ENCODE assay signal across 18 cellular contexts in genomic region chr6:149013932-149014331, GRCh38.
A peak's percentile ranks its signal among the peaks of the same experiment; 100 is the strongest.
DNase-seq lines count a peak whose midpoint lies in the region; TF ChIP-seq lines count a peak whose summit lies in the region.
"Had no signal": no experiment of that assay in that cellular context is flagged by ENCODE, and none has a peak within 500 bp of the region (broad histone marks: within the 10 kb centered on the region; RNA-seq: fewer than 3 reads in every experiment).

No MANE protein-coding gene starts in this region.

- H3K79me2 ChIP-seq in ACC112 (ENCODE audit: control insufficient read depth, insufficient read depth, low read length, unreplicated experiment): no peaks in the 10 kb centered on the region
- no peaks in the 10 kb centered on the region for H3K79me2 ChIP-seq in MM.1S (ENCODE audit: low read length)

- H3K4me1 Mint-ChIP-seq in endodermal cell (peaks cover 16% of the 10 kb centered on the region), nephron (peaks cover 29% of the 10 kb centered on the region), MCF 10A (ENCODE audit: insufficient read depth, unreplicated experiment) (peaks cover 17% of the 10 kb centered on the region)
- H3K4me1 Mint-ChIP-seq in activated T-helper 2 cell treated with anti-CD3 and anti-CD28 coated beads, Interferon-gamma antibody, Interleukin-2, Interleukin-4, amounts not matched to agents 10 μg/mL and 5 μg/mL and 100 μg/mL, durations not matched to agents 14 hours and 24 hours and 36 hours (ENCODE audit: low read depth): peaks cover 6% of the 10 kb centered on the region
- H3K4me1 Mint-ChIP-seq: activated CD8-positive, alpha-beta memory T cell treated with anti-CD3 and anti-CD28 coated beads, Interleukin-2, amount 10 ng/mL, durations not matched to agents 7 days and 5 days had no signal

- POLR2A ChIA-PET in MCF 10A (lab: Yijun Ruan, JAX): no interaction called here

- H3K36me3 ChIP-seq in ACC112 (ENCODE audit: insufficient read depth, low read length): no peaks in the 10 kb centered on the region
- H3K36me3 ChIP-seq in HUES64 (ENCODE audit: insufficient read depth, low read length): peaks cover under 1% of the 10 kb centered on the region; the same call in 1 of the 2 replicates
- no peaks in the 10 kb centered on the region for H3K36me3 ChIP-seq in endodermal cell (ENCODE audit: control insufficient read depth, insufficient read depth, low read length)
- H3K36me3 ChIP-seq in MM.1S (replicated peaks; ENCODE audit: insufficient read depth, low read length): no peaks in the 10 kb centered on the region
- H3K36me3 ChIP-seq: HAP-1, transverse colon had no signal

- peaks cover 44% of the 10 kb centered on the region for H3K4me1 ChIP-seq in ACC112 (ENCODE audit: control insufficient read depth, insufficient read depth, low read length, unreplicated experiment)
- peaks cover 25% of the 10 kb centered on the region for H3K4me1 ChIP-seq in HUES64 (ENCODE audit: insufficient read depth, low read length)
- peaks cover 7% of the 10 kb centered on the region for H3K4me1 ChIP-seq in endodermal cell (ENCODE audit: control insufficient read depth, insufficient read depth, low read length)
- H3K4me1 ChIP-seq in MM.1S (ENCODE audit: low read length): no peaks in the 10 kb centered on the region
- H3K4me1 ChIP-seq: HAP-1, transverse colon had no signal

- CTCF ChIA-PET in MCF 10A (lab: Yijun Ruan, JAX): interaction anchor here (1.1 to 1.9 kb wide), 2 partner anchors 18 to 436 kb away, joined by 3 to 5 read pairs; no protein-coding TSS in a partner anchor

- H3K27me3 Mint-ChIP-seq in endodermal cell (ENCODE audit: insufficient read depth): no peaks in the 10 kb centered on the region
- no peaks in the 10 kb centered on the region for H3K27me3 Mint-ChIP-seq in nephron (ENCODE audit: low read depth)
- H3K27me3 Mint-ChIP-seq in MCF 10A (ENCODE audit: insufficient read depth, unreplicated experiment): no peaks in the 10 kb centered on the region
- peaks cover 17% of the 10 kb centered on the region for H3K27me3 Mint-ChIP-seq in activated T-helper 2 cell treated with anti-CD3 and anti-CD28 coated beads, Interferon-gamma antibody, Interleukin-2, Interleukin-4, amounts not matched to agents 10 μg/mL and 5 μg/mL and 100 μg/mL, durations not matched to agents 14 hours and 24 hours and 36 hours (ENCODE audit: low read depth)
- H3K27me3 Mint-ChIP-seq: activated CD8-positive, alpha-beta memory T cell treated with anti-CD3 and anti-CD28 coated beads, Interleukin-2, amount 10 ng/mL, durations not matched to agents 7 days and 5 days; activated T-helper 17 cell treated with anti-CD3 and anti-CD28 coated beads, Interleukin-2, amount 50 U/mL, for 72 hours; CD4-positive, alpha-beta T cell had no signal

- intact Hi-C loops in MCF 10A (cut with micrococcal nuclease): no loop called here
- intact Hi-C loops in activated T-helper 2 cell treated with anti-CD3 and anti-CD28 coated beads, Interferon-gamma antibody, Interleukin-2, Interleukin-4, amounts not matched to agents 10 μg/mL and 5 μg/mL and 100 μg/mL, durations not matched to agents 14 hours and 24 hours and 36 hours (cut with micrococcal nuclease): no loop called here

- H3K9ac ChIP-seq in HUES64 (ENCODE audit: low read depth, low read length) (peak overlapping the region; percentile 32; the same call in 1 of the 2 replicates), endodermal cell (ENCODE audit: extremely low read depth, low read length, poor library complexity, severe bottlenecking) (no peak overlapping the region), MM.1S (ENCODE audit: low read length) (no peak overlapping the region)

- BruUV-seq in MCF 10A (replicated peaks; lab: Mats Ljungman, UMichigan): no TSS peak

- no peaks in the 10 kb centered on the region for H4K20me1 ChIP-seq in MM.1S (ENCODE audit: insufficient read depth, low read length)

- H3K27ac Mint-ChIP-seq in endodermal cell (no peak overlapping the region), nephron (peak overlapping the region; percentile 27 to 48 (median 32)), MCF 10A (ENCODE audit: low read depth, unreplicated experiment) (no peak overlapping the region)
- H3K27ac Mint-ChIP-seq in activated T-helper 2 cell treated with anti-CD3 and anti-CD28 coated beads, Interferon-gamma antibody, Interleukin-2, Interleukin-4, amounts not matched to agents 10 μg/mL and 5 μg/mL and 100 μg/mL, durations not matched to agents 14 hours and 24 hours and 36 hours: no peak overlapping the region
- H3K27ac Mint-ChIP-seq: activated CD8-positive, alpha-beta memory T cell treated with anti-CD3 and anti-CD28 coated beads, Interleukin-2, amount 10 ng/mL, durations not matched to agents 7 days and 5 days; activated T-helper 17 cell treated with anti-CD3 and anti-CD28 coated beads, Interleukin-2, amount 50 U/mL, for 72 hours; CD4-positive, alpha-beta T cell; naive thymus-derived CD4-positive, alpha-beta T cell had no signal

- H3K9me3 ChIP-seq in HUES64 (ENCODE audit: insufficient read depth, low read depth, low read length) (no peaks in the 10 kb centered on the region), endodermal cell (ENCODE audit: control insufficient read depth, low read length) (no peaks in the 10 kb centered on the region), MM.1S (replicated peaks; ENCODE audit: insufficient read depth, low read length) (no peaks in the 10 kb centered on the region)
- H3K9me3 ChIP-seq: HAP-1, transverse colon had no signal

- H3K36me3 Mint-ChIP-seq in endodermal cell (ENCODE audit: low read depth): no peaks in the 10 kb centered on the region
- peaks cover 3% of the 10 kb centered on the region for H3K36me3 Mint-ChIP-seq in nephron (ENCODE audit: low read depth)
- H3K36me3 Mint-ChIP-seq in MCF 10A (ENCODE audit: insufficient read depth, unreplicated experiment): no peaks in the 10 kb centered on the region
- H3K36me3 Mint-ChIP-seq in activated T-helper 2 cell treated with anti-CD3 and anti-CD28 coated beads, Interferon-gamma antibody, Interleukin-2, Interleukin-4, amounts not matched to agents 10 μg/mL and 5 μg/mL and 100 μg/mL, durations not matched to agents 14 hours and 24 hours and 36 hours (ENCODE audit: low read depth): no peaks in the 10 kb centered on the region
- H3K36me3 Mint-ChIP-seq: activated CD8-positive, alpha-beta memory T cell treated with anti-CD3 and anti-CD28 coated beads, Interleukin-2, amount 10 ng/mL, durations not matched to agents 7 days and 5 days; naive thymus-derived CD4-positive, alpha-beta T cell had no signal

- H3K9me2 ChIP-seq in MM.1S (replicated peaks; ENCODE audit: insufficient read depth, low read length): no peaks in the 10 kb centered on the region

- H3K4me3 Mint-ChIP-seq in endodermal cell (no peak overlapping the region), nephron (no peak overlapping the region), MCF 10A (ENCODE audit: unreplicated experiment) (no peak overlapping the region)
- H3K4me3 Mint-ChIP-seq in activated T-helper 2 cell treated with anti-CD3 and anti-CD28 coated beads, Interferon-gamma antibody, Interleukin-2, Interleukin-4, amounts not matched to agents 10 μg/mL and 5 μg/mL and 100 μg/mL, durations not matched to agents 14 hours and 24 hours and 36 hours (ENCODE audit: low read depth): no peak overlapping the region
- H3K4me3 Mint-ChIP-seq: activated CD8-positive, alpha-beta memory T cell treated with anti-CD3 and anti-CD28 coated beads, Interleukin-2, amount 10 ng/mL, durations not matched to agents 7 days and 5 days; activated T-helper 17 cell treated with anti-CD3 and anti-CD28 coated beads, Interleukin-2, amount 50 U/mL, for 72 hours; CD4-positive, alpha-beta T cell; naive thymus-derived CD4-positive, alpha-beta T cell had no signal

- H3K9me3 Mint-ChIP-seq in endodermal cell: peaks cover 2% of the 10 kb centered on the region
- H3K9me3 Mint-ChIP-seq in nephron: peaks cover 5% of the 10 kb centered on the region
- no peaks in the 10 kb centered on the region for H3K9me3 Mint-ChIP-seq in MCF 10A (ENCODE audit: unreplicated experiment)
- H3K9me3 Mint-ChIP-seq in activated T-helper 2 cell treated with anti-CD3 and anti-CD28 coated beads, Interferon-gamma antibody, Interleukin-2, Interleukin-4, amounts not matched to agents 10 μg/mL and 5 μg/mL and 100 μg/mL, durations not matched to agents 14 hours and 24 hours and 36 hours: no peaks in the 10 kb centered on the region
- H3K9me3 Mint-ChIP-seq: activated T-helper 17 cell treated with anti-CD3 and anti-CD28 coated beads, Interleukin-2, amount 50 U/mL, for 72 hours; CD4-positive, alpha-beta T cell; naive thymus-derived CD4-positive, alpha-beta T cell had no signal

- peak; percentile 73 for DNase-seq in endodermal cell
- DNase-seq in MM.1S: no peak
- DNase-seq in MCF 10A (ENCODE audit: unreplicated experiment): no peak
- no peak for DNase-seq in COLO668 (lab: John Stamatoyannopoulos, UW; ENCODE audit: unreplicated experiment)
- no peak for DNase-seq in activated T-helper 2 cell treated with anti-CD3 and anti-CD28 coated beads, Interferon-gamma antibody, Interleukin-2, Interleukin-4, amounts not matched to agents 10 μg/mL and 5 μg/mL and 100 μg/mL, durations not matched to agents 14 hours and 24 hours and 36 hours (ENCODE audit: low spot score)
- DNase-seq: activated CD8-positive, alpha-beta memory T cell treated with anti-CD3 and anti-CD28 coated beads, Interleukin-2, amount 10 ng/mL, durations not matched to agents 7 days and 5 days; CD4-positive, alpha-beta T cell; erythroblast; Karpas-422; naive thymus-derived CD4-positive, alpha-beta T cell; NCI-H1105; stimulated activated naive CD4-positive, alpha-beta T cell; transverse colon had no signal

- no peaks in the 10 kb centered on the region for H3K27me3 ChIP-seq in ACC112 (ENCODE audit: insufficient read depth, low read length)
- no peaks in the 10 kb centered on the region for H3K27me3 ChIP-seq in HUES64 (ENCODE audit: insufficient read depth, low read length)
- no peaks in the 10 kb centered on the region for H3K27me3 ChIP-seq in endodermal cell (ENCODE audit: control insufficient read depth, insufficient read depth, low read length, poor library complexity, severe bottlenecking)
- H3K27me3 ChIP-seq in MM.1S (replicated peaks; ENCODE audit: insufficient read depth, low read length): no peaks in the 10 kb centered on the region; the same call in 1 of the 2 replicates
- H3K27me3 ChIP-seq: transverse colon had no signal

- 55% methylated on average over 4 of the region's 4 CpGs for WGBS in HUES64
- WGBS in endodermal cell (ENCODE audit: insufficient coverage in 1 of 2, insufficient read length in 1 of 2), 2 experiments: 76 to 100% methylated on average over 1 to 4 of the region's 4 CpGs

- H3F3A ChIP-seq in MM.1S (ENCODE audit: insufficient read depth, low read length): no peaks in the 10 kb centered on the region

- no peak overlapping the region for H3K4me3 ChIP-seq in ACC112 (ENCODE audit: low read depth, low read length)
- H3K4me3 ChIP-seq in HUES64 (ENCODE audit: low read length): no peak overlapping the region
- no peak overlapping the region for H3K4me3 ChIP-seq in endodermal cell (ENCODE audit: low read length)
- H3K4me3 ChIP-seq in MM.1S (ENCODE audit: low read length): no peak overlapping the region
- H3K4me3 ChIP-seq: HAP-1, transverse colon had no signal

- TF ChIP-seq CTCF in endodermal cell (conservative IDR thresholded peaks at IDR 0.05) (no peak), nephron (IDR thresholded peaks at IDR 0.05; ENCODE audit: unreplicated experiment in 3 of 3) (no peak), MM.1S (IDR thresholded peaks at IDR 0.05; ENCODE audit: low read length) (no peak), MCF 10A (IDR thresholded peaks at IDR 0.05; ENCODE audit: unreplicated experiment) (no peak)

- H3K27ac ChIP-seq in ACC112 (ENCODE audit: low read depth, low read length) (0 out of 2 replicates have a peak overlapping the region, but pooled peaks have one; percentile 81), HUES64 (ENCODE audit: low read depth, low read length) (peak overlapping the region; percentile 88), endodermal cell (ENCODE audit: low read depth, low read length) (peak overlapping the region; percentile 11), MM.1S (ENCODE audit: low read length) (no peak overlapping the region)
- H3K27ac ChIP-seq: transverse colon had no signal

- no peak overlapping the region for H3K4me2 ChIP-seq in MM.1S (ENCODE audit: low read depth, low read length)

- no peak overlapping the region for H2AFZ ChIP-seq in ACC112 (ENCODE audit: low read length, unreplicated experiment)
- no peak overlapping the region for H2AFZ ChIP-seq in MM.1S (ENCODE audit: low read length)

Comparison
In these comparisons a context has a peak if more than half of its experiments do, and no peak if none do; other contexts are left out.
1. H3K27ac Mint-ChIP-seq: peak in nephron (3 of 3); none in endodermal cell (single experiment), MCF 10A (single experiment) and activated T-helper 2 cell treated with anti-CD3 and anti-CD28 coated beads, Interferon-gamma antibody, Interleukin-2, Interleukin-4, amounts not matched to agents 10 μg/mL and 5 μg/mL and 100 μg/mL, durations not matched to agents 14 hours and 24 hours and 36 hours (single experiment).